1 cellular context compared by ENCODE assay signal in the genomic region with DNA sequence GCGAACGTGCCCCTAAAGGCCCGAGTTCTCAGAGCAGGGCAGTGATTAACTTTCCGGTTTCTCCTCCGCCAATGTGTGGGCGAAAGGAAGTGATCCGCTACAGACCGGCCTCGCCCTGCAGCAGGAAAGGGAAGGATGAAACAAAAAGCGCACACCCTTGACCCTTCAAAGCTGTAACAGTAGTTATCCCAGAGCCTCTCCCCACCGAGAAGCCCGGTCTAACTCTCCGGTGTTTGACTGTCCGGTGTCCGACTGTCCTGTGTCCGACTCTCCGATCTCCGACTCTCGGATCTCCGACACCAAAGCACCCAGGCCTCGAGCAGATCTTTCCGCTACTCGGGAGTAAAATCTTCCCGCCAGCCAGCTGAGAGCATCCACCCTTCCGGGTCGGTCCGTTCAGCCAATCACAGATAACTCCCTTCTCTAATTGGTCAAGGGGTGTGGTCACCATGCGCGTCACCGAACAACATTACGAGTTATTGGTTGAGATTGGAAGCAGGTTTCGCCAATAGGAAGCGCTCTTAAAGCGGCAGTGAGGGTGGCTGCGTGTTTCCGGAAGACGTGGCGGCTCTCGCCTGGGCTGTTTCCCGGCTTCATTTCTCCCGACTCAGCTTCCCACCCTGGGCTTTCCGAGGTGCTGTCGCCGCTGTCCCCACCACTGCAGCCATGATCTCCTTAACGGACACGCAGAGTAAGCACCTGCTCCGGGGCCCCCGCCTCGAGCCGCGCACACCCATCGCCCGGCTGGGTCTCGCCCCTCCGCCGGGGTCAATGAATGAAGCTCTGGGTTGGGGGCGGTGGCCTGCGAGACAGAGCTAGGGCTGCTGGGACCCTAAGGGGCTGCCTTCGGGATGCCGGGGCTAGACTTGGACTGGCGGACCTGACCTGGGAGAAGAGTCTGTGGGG.
A peak's percentile ranks its signal among the peaks of the same experiment; 100 is the strongest.
TF ChIP-seq lines count a peak whose summit lies in the region.

A gene with protein sequence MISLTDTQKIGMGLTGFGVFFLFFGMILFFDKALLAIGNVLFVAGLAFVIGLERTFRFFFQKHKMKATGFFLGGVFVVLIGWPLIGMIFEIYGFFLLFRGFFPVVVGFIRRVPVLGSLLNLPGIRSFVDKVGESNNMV (plus strand): TSS at position 532 of the 906 bp plus-strand sequence. CDS start 135 bp downstream, at position 667.
A gene with protein sequence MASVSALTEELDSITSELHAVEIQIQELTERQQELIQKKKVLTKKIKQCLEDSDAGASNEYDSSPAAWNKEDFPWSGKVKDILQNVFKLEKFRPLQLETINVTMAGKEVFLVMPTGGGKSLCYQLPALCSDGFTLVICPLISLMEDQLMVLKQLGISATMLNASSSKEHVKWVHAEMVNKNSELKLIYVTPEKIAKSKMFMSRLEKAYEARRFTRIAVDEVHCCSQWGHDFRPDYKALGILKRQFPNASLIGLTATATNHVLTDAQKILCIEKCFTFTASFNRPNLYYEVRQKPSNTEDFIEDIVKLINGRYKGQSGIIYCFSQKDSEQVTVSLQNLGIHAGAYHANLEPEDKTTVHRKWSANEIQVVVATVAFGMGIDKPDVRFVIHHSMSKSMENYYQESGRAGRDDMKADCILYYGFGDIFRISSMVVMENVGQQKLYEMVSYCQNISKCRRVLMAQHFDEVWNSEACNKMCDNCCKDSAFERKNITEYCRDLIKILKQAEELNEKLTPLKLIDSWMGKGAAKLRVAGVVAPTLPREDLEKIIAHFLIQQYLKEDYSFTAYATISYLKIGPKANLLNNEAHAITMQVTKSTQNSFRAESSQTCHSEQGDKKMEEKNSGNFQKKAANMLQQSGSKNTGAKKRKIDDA (minus strand): TSS at position 378 of the 906 bp plus-strand sequence. CDS start 2,065 bp downstream, outside the sequence.

TF ChIP-seq in SK-N-SH, 30 proteins besides CTCF, POLR2A, EP300 and RAD21 (continued from another document):
- TF ChIP-seq, protein P1, sequence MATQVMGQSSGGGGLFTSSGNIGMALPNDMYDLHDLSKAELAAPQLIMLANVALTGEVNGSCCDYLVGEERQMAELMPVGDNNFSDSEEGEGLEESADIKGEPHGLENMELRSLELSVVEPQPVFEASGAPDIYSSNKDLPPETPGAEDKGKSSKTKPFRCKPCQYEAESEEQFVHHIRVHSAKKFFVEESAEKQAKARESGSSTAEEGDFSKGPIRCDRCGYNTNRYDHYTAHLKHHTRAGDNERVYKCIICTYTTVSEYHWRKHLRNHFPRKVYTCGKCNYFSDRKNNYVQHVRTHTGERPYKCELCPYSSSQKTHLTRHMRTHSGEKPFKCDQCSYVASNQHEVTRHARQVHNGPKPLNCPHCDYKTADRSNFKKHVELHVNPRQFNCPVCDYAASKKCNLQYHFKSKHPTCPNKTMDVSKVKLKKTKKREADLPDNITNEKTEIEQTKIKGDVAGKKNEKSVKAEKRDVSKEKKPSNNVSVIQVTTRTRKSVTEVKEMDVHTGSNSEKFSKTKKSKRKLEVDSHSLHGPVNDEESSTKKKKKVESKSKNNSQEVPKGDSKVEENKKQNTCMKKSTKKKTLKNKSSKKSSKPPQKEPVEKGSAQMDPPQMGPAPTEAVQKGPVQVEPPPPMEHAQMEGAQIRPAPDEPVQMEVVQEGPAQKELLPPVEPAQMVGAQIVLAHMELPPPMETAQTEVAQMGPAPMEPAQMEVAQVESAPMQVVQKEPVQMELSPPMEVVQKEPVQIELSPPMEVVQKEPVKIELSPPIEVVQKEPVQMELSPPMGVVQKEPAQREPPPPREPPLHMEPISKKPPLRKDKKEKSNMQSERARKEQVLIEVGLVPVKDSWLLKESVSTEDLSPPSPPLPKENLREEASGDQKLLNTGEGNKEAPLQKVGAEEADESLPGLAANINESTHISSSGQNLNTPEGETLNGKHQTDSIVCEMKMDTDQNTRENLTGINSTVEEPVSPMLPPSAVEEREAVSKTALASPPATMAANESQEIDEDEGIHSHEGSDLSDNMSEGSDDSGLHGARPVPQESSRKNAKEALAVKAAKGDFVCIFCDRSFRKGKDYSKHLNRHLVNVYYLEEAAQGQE (IDR thresholded peaks at IDR 0.05; ENCODE audit: low read depth, low read length): no peak
- TF ChIP-seq, protein P2, sequence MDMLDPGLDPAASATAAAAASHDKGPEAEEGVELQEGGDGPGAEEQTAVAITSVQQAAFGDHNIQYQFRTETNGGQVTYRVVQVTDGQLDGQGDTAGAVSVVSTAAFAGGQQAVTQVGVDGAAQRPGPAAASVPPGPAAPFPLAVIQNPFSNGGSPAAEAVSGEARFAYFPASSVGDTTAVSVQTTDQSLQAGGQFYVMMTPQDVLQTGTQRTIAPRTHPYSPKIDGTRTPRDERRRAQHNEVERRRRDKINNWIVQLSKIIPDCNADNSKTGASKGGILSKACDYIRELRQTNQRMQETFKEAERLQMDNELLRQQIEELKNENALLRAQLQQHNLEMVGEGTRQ (IDR thresholded peaks at IDR 0.05; ENCODE audit: borderline replicate concordance, low read depth, low read length): no peak
- peak; percentile 96 for TF ChIP-seq SIN3A (IDR thresholded peaks at IDR 0.05; ENCODE audit: borderline replicate concordance, low read depth, low read length)
- peak; percentile 76 for TF ChIP-seq GABPA (IDR thresholded peaks at IDR 0.05; ENCODE audit: low read depth)
- TF ChIP-seq, protein P3, sequence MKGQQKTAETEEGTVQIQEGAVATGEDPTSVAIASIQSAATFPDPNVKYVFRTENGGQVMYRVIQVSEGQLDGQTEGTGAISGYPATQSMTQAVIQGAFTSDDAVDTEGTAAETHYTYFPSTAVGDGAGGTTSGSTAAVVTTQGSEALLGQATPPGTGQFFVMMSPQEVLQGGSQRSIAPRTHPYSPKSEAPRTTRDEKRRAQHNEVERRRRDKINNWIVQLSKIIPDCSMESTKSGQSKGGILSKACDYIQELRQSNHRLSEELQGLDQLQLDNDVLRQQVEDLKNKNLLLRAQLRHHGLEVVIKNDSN (IDR thresholded peaks at IDR 0.05; ENCODE audit: borderline replicate concordance, low read depth): no peak
- no peak for TF ChIP-seq FOSL2 (IDR thresholded peaks at IDR 0.05; ENCODE audit: borderline replicate concordance, low read depth)
- TF ChIP-seq MXI1 (IDR thresholded peaks at IDR 0.05; ENCODE audit: low read depth, low read length): peak; percentile 92
- no peak for TF ChIP-seq NFIC (IDR thresholded peaks at IDR 0.05; ENCODE audit: borderline replicate concordance)
- TF ChIP-seq, protein P4, sequence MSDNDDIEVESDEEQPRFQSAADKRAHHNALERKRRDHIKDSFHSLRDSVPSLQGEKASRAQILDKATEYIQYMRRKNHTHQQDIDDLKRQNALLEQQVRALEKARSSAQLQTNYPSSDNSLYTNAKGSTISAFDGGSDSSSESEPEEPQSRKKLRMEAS (IDR thresholded peaks at IDR 0.05; ENCODE audit: low read depth): peak; percentile 98
- TF ChIP-seq FOXM1 (IDR thresholded peaks at IDR 0.05; ENCODE audit: low read depth): no peak
- TF ChIP-seq YY1 (IDR thresholded peaks at IDR 0.05; ENCODE audit: low read depth): 0 out of 2 replicates have a peak, but pooled peaks have one; percentile 46
- no peak for TF ChIP-seq NRF1 (IDR thresholded peaks at IDR 0.05; ENCODE audit: low read depth, low read length)
- TF ChIP-seq TCF12 (IDR thresholded peaks at IDR 0.05): no peak
- TF ChIP-seq RCOR1 (IDR thresholded peaks at IDR 0.05; ENCODE audit: low read length): no peak
- TF ChIP-seq GATA2 (CRISPR knock-in tag; IDR thresholded peaks at IDR 0.05): no peak
- TF ChIP-seq RFX5 (IDR thresholded peaks at IDR 0.05; ENCODE audit: low read length): peak; percentile 68; the same call in 1 of the 2 replicates
- no peak for TF ChIP-seq SMC3 (IDR thresholded peaks at IDR 0.05; ENCODE audit: low read depth, low read length)
- TF ChIP-seq, protein P5, sequence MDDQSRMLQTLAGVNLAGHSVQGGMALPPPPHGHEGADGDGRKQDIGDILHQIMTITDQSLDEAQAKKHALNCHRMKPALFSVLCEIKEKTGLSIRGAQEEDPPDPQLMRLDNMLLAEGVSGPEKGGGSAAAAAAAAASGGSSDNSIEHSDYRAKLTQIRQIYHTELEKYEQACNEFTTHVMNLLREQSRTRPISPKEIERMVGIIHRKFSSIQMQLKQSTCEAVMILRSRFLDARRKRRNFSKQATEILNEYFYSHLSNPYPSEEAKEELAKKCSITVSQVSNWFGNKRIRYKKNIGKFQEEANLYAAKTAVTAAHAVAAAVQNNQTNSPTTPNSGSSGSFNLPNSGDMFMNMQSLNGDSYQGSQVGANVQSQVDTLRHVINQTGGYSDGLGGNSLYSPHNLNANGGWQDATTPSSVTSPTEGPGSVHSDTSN (IDR thresholded peaks at IDR 0.05): 0 out of 2 replicates have a peak, but pooled peaks have one; percentile 36
- no peak for TF ChIP-seq JUND (IDR thresholded peaks at IDR 0.05)
- no peak for TF ChIP-seq FOXJ3 (CRISPR knock-in tag; IDR thresholded peaks at IDR 0.05)
- no peak for TF ChIP-seq EZH2phosphoT487 (IDR thresholded peaks at IDR 0.05; ENCODE audit: borderline replicate concordance, low read depth)
- no peak for TF ChIP-seq TEAD4 (IDR thresholded peaks at IDR 0.05; ENCODE audit: borderline replicate concordance, insufficient read depth)
- peak; percentile 65 for TF ChIP-seq TAF1 (IDR thresholded peaks at IDR 0.05; ENCODE audit: borderline replicate concordance, low read depth, low read length)
- TF ChIP-seq MEF2A (IDR thresholded peaks at IDR 0.05; ENCODE audit: borderline replicate concordance, low read depth): no peak
- peak; percentile 75; the same call in 1 of the 2 replicates for TF ChIP-seq POLR2AphosphoS5 (IDR thresholded peaks at IDR 0.05; ENCODE audit: low read depth, low read length)
- peak; percentile 94 for TF ChIP-seq ELF1 (IDR thresholded peaks at IDR 0.05)
TF ChIP-seq in SK-N-SH: peak in this region for 12.
